Comparison of ENCODE assay signal across 12 cellular contexts in the genomic region with DNA sequence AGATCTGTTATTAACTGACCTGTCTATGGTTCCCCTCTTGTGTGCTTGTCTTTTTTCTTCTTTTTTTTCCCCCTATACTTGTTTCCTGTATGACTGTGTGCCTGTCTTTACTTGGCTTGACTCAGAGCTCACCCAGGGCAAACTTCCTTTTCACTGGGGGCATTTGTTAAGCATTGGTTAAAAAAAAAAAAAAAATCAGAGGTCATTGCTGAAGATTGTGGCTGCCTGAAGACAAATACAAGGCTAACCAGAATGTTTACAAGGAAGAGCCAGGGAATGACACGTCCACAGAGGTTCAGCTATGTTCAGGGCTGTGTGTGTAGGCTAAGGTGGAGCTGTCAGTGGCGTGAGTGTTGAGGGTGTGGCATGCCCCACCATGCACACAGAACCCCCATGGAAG. TPM values are rescaled to one million over a fixed set of nuclear protein-coding genes. Genes with fewer than 3 reads are reported as not detected.
DNase-seq lines count a peak whose midpoint lies in the region; ATAC-seq and TF ChIP-seq lines count a peak whose summit lies in the region.
"Had no signal": no experiment of that assay in that cellular context is flagged by ENCODE, and none has a peak within 500 bp of the region (broad histone marks: within the 10 kb centered on the region; RNA-seq: fewer than 3 reads in every experiment).

No MANE protein-coding gene starts in this region.

- in situ Hi-C loops in SK-MEL-5 (cut with HindIII; ENCODE audit: low pct_unique_long_range_greater_than_20kb, low sequenced_read_pairs) = no loop called here

- no peaks in the 10 kb centered on the region for H3K4me1 ChIP-seq in fibroblast of lung (ENCODE audit: control insufficient read depth, extremely low read depth, insufficient read depth, low read length)
- peaks cover 3% of the 10 kb centered on the region for H3K4me1 ChIP-seq in right cardiac atrium (ENCODE audit: control insufficient read depth, insufficient read depth, low read length)

- ATAC-seq in HG02981 (IDR thresholded peaks at IDR 0.05; ENCODE audit: unreplicated experiment) (no peak), right cardiac atrium (no peak)

- TF ChIP-seq CTCF in fibroblast of lung (conservative IDR thresholded peaks at IDR 0.05 in 1 of 2, IDR thresholded peaks at IDR 0.05 in 1 of 2; ENCODE audit: low read depth in 1 of 2, low read length in 2 of 2) = no peak

- H3K4me3 ChIP-seq in fibroblast of lung (replicated peaks in 1 of 4; ENCODE audit: control extremely low read depth in 1 of 4, insufficient read depth in 1 of 4, low read depth in 3 of 4, low read length in 4 of 4) = no peak overlapping the region
- H3K4me3 ChIP-seq in right cardiac atrium (ENCODE audit: low read length) = no peak overlapping the region

- H4K20me1 ChIP-seq in fibroblast of lung (ENCODE audit: control insufficient read depth, extremely low read depth, insufficient read depth, low read length) = no peaks in the 10 kb centered on the region

- no peak overlapping the region for H2AFZ ChIP-seq in fibroblast of lung (ENCODE audit: low read length)

- no peak overlapping the region for H3K9ac ChIP-seq in fibroblast of lung (ENCODE audit: insufficient read depth, low read length)

- no peaks in the 10 kb centered on the region for H3K27me3 ChIP-seq in fibroblast of lung (ENCODE audit: control insufficient read depth, insufficient read depth, low read length)
- no peaks in the 10 kb centered on the region for H3K27me3 ChIP-seq in right cardiac atrium (ENCODE audit: control insufficient read depth, insufficient read depth)

- DNase-seq in HK-2 (ENCODE audit: unreplicated experiment) = peak; percentile 1
- DNase-seq in SK-MEL-5 (ENCODE audit: low read depth, low spot score) = peak; percentile 6
- DNase-seq in fibroblast of lung (ENCODE audit: low read depth in 2 of 2) = peak; percentile 27 to 47
- DNase-seq in renal cortical epithelial cell (ENCODE audit: low read depth) = peak; percentile 70
- DNase-seq in DMS 273 treated with DMSO at 0.1 percent for 48 hours (lab: John Stamatoyannopoulos, UW) = no peak
- no peak for DNase-seq in right cardiac atrium
- DNase-seq: activated naive CD4-positive, alpha-beta T cell treated with anti-CD3 and anti-CD28 coated beads for 36 hours; effector CD8-positive, alpha-beta T cell; islet precursor cell; NCI-H226; SHP77 treated with DMSO at 0.1 percent for 48 hours had no signal

- H3K79me2 ChIP-seq in fibroblast of lung (ENCODE audit: control insufficient read depth, insufficient read depth, low read length) = no peaks in the 10 kb centered on the region

- H3K9me3 ChIP-seq in fibroblast of lung (ENCODE audit: control insufficient read depth, insufficient read depth, low read depth, low read length) (no peaks in the 10 kb centered on the region), right cardiac atrium (ENCODE audit: control insufficient read depth, low read length) (no peaks in the 10 kb centered on the region)

- no peaks in the 10 kb centered on the region for H3K36me3 ChIP-seq in fibroblast of lung (ENCODE audit: control insufficient read depth, insufficient read depth, low read length)

- H3K27ac ChIP-seq in fibroblast of lung (ENCODE audit: insufficient read depth, low read length) (no peak overlapping the region), right cardiac atrium (ENCODE audit: low read length) (no peak overlapping the region)

- intact Hi-C loops in right cardiac atrium (cut with DNase I) = no loop called here

- no peak overlapping the region for H3K4me2 ChIP-seq in fibroblast of lung (ENCODE audit: extremely low read depth, insufficient read depth, low read length)

- WGBS in right cardiac atrium = 77% methylated on average over 2 of the region's 2 CpGs

RNA-seq across cellular contexts. Expression of a gene that starts 47.1 kb away (rescaled TPM):
- total RNA-seq in SK-MEL-5 (2014; rRNA removed; shearing (Covaris generic)) = 13.4 and 14.8 TPM in 2 replicates
- polyA plus RNA-seq in SK-MEL-5 (2015; cell fraction: cytosol; rRNA removed) = 12.1 and 17.0 TPM in 2 replicates
- 5.8 and 6.1 TPM in 2 replicates for polyA plus RNA-seq in SK-MEL-5 (2015; cell fraction: nucleus; rRNA removed)
- 5.6 and 7.6 TPM in 2 replicates for total RNA-seq in fibroblast of lung
- 6.0 and 6.2 TPM in 2 replicates for polyA plus RNA-seq in fibroblast of lung
- 3.2 and 3.6 TPM in 2 replicates for polyA plus RNA-seq in fibroblast of lung (2012)
- polyA minus RNA-seq in fibroblast of lung (ENCODE audit: low replicate concordance) = 6.9 and 7.2 TPM in 2 replicates
- 9.0 and 16.5 TPM in 2 replicates for total RNA-seq in renal cortical epithelial cell
- total RNA-seq in right cardiac atrium = 10 to 100 TPM in 3 of 4 donors, 1 to 10 TPM in 1; 9.1 to 15.3 (median 10.8) TPM
- 4.5 TPM for polyA plus RNA-seq in right cardiac atrium

RNA-seq across cellular contexts. Expression of a gene that starts 48.4 kb away (rescaled TPM):
- total RNA-seq in SK-MEL-5 (2014; rRNA removed; shearing (Covaris generic)) = 205 and 213 TPM in 2 replicates
- 164 and 172 TPM in 2 replicates for polyA plus RNA-seq in SK-MEL-5 (2015; cell fraction: cytosol; rRNA removed)
- 91.1 and 96.5 TPM in 2 replicates for polyA plus RNA-seq in SK-MEL-5 (2015; cell fraction: nucleus; rRNA removed)
- total RNA-seq in fibroblast of lung = 84.6 and 110 TPM in 2 replicates
- 96.0 and 99.6 TPM in 2 replicates for polyA plus RNA-seq in fibroblast of lung
- 92.0 and 93.4 TPM in 2 replicates for polyA plus RNA-seq in fibroblast of lung (2012)
- polyA minus RNA-seq in fibroblast of lung (ENCODE audit: low replicate concordance) = 11.7 and 16.7 TPM in 2 replicates
- total RNA-seq in renal cortical epithelial cell = 69.9 and 88.4 TPM in 2 replicates
- 10 to 100 TPM; 58.2 to 92.3 (median 82.5) TPM for total RNA-seq in right cardiac atrium
- 72.6 TPM for polyA plus RNA-seq in right cardiac atrium

Comparison
In these comparisons a context has a peak if more than half of its experiments do, and no peak if none do; other contexts are left out.
1. DNase-seq: peak in HK-2 (single experiment), SK-MEL-5 (single experiment), fibroblast of lung (2 of 2) and renal cortical epithelial cell (single experiment); none in DMS 273 treated with DMSO at 0.1 percent for 48 hours (single experiment) and right cardiac atrium (0 of 3).